In genomic region chr9:128392302-128393152, GRCh38 we compare ENCODE assay signal across 1 cellular context.
TF ChIP-seq lines count a peak whose summit lies in the region.

No MANE protein-coding gene starts in this region.

TF ChIP-seq in K562, 482 proteins besides CTCF, POLR2A, EP300 and RAD21:
- TF ChIP-seq PHB (CRISPR knock-in tag; IDR thresholded peaks at IDR 0.05) = no peak
- peak; percentile 12; the same call in 1 of the 2 replicates for TF ChIP-seq ZBTB33 (CRISPR knock-in tag; IDR thresholded peaks at IDR 0.05)
- TF ChIP-seq POLR2G (IDR thresholded peaks at IDR 0.05; ENCODE audit: low read depth, low read length) = peak; percentile 17; the same call in 1 of the 2 replicates
- no peak for TF ChIP-seq FOS (IDR thresholded peaks at IDR 0.05; ENCODE audit: extremely low read depth, insufficient read length)
